Comparison of ENCODE assay signal across 13 cellular contexts in the genomic region with DNA sequence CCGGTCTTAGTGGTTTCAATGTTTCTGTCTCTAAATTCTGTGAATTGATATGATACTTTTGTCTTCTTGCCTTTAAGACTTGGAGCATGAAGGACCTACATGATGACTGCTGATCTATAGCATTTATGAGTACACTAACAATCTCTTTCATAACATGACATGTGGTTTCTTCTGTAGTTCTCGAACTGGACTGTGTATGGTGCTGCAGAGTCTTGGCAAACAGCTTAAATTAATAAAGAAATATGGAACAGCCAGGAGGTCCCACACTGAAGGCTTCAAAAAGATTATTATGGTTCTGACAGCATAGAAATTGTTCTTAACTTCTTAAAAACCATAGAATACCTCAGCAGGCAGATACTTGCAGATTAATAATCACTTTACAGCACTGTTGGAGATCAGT.
DNase-seq lines count a peak whose midpoint lies in the region; ATAC-seq and TF ChIP-seq lines count a peak whose summit lies in the region.
"Had no signal": no experiment of that assay in that cellular context is flagged by ENCODE, and none has a peak within 500 bp of the region (broad histone marks: within the 10 kb centered on the region; RNA-seq: fewer than 3 reads in every experiment).

No MANE protein-coding gene starts in this region.

- H2AFZ ChIP-seq in PC-3 (ENCODE audit: low read length) (no peak overlapping the region), hepatocyte (no peak overlapping the region)

- H3K4me3 ChIP-seq in PC-3 (ENCODE audit: low read length) (no peak overlapping the region), hepatocyte (no peak overlapping the region), HAP-1 (no peak overlapping the region)

- CTCF ChIA-PET in PC-3 (lab: Charles Lee): no interaction called here

- H3K9ac ChIP-seq in PC-3 (ENCODE audit: low read length): no peak overlapping the region
- H3K9ac ChIP-seq: SK-N-SH had no signal

- intact Hi-C loops in PC-3 (cut with micrococcal nuclease): no loop called here

- ATAC-seq in PC-3 (no peak), GM19035 (IDR thresholded peaks at IDR 0.05; ENCODE audit: unreplicated experiment) (no peak)
- ATAC-seq: HCT116, Right ventricle myocardium inferior had no signal

- no peaks in the 10 kb centered on the region for H3K9me2 ChIP-seq in PC-3 (replicated peaks; ENCODE audit: low read length)
- H3K9me2 ChIP-seq in hepatocyte (replicated peaks; ENCODE audit: insufficient read depth): no peaks in the 10 kb centered on the region
- H3K9me2 ChIP-seq: SK-N-SH had no signal

- WGBS in hepatocyte (ENCODE audit: low lambda C conversion rate, missing lambda C conversion rate): 86% methylated on average over 2 of the region's 2 CpGs

- H3K9me3 ChIP-seq in PC-3 (ENCODE audit: low read length): no peaks in the 10 kb centered on the region
- H3K9me3 ChIP-seq in hepatocyte (ENCODE audit: low read depth): no peaks in the 10 kb centered on the region
- H3K9me3 ChIP-seq in HAP-1: no peaks in the 10 kb centered on the region
- H3K9me3 ChIP-seq: SK-N-SH had no signal

- no peak overlapping the region for H3K27ac ChIP-seq in PC-3 (ENCODE audit: low read length)
- H3K27ac ChIP-seq in hepatocyte: no peak overlapping the region

- H3K27me3 ChIP-seq in PC-3 (ENCODE audit: low read length) (peaks cover 39% of the 10 kb centered on the region), hepatocyte (peaks cover 21% of the 10 kb centered on the region), HAP-1 (ENCODE audit: low read depth) (no peaks in the 10 kb centered on the region)

- no TSS peak for BruUV-seq in PC-3 (replicated peaks; lab: Mats Ljungman, UMichigan)

- TF ChIP-seq CTCF in PC-3 (conservative IDR thresholded peaks at IDR 0.05; ENCODE audit: low read depth, low read length) (0 out of 2 replicates have a peak, but pooled peaks have one; percentile 26), hepatocyte (IDR thresholded peaks at IDR 0.05; ENCODE audit: poor library complexity) (peak; percentile 6)

- in situ Hi-C loops in ACHN (cut with HindIII; ENCODE audit: low pct_ligation_motif_present, low pct_unique_long_range_greater_than_20kb, low sequenced_read_pairs): no loop called here
- in situ Hi-C loops in HAP-1 (cut with MboI; ENCODE audit: low sequenced_read_pairs): no loop called here

- H3F3A ChIP-seq in PC-3 (ENCODE audit: low read length, unreplicated experiment): no peaks in the 10 kb centered on the region

- H4K20me1 ChIP-seq in PC-3 (ENCODE audit: low read length): no peaks in the 10 kb centered on the region
- no peaks in the 10 kb centered on the region for H4K20me1 ChIP-seq in hepatocyte (ENCODE audit: insufficient read depth, poor library complexity, severe bottlenecking)

- POLR2A ChIA-PET in PC-3 (lab: Charles Lee; ENCODE audit: unreplicated experiment): no interaction called here

- H3K4me1 ChIP-seq in PC-3 (ENCODE audit: insufficient read depth, low read length) (no peaks in the 10 kb centered on the region), hepatocyte (ENCODE audit: insufficient read depth) (no peaks in the 10 kb centered on the region), HAP-1 (no peaks in the 10 kb centered on the region)

- H3K4me2 ChIP-seq in PC-3 (ENCODE audit: low read length): no peak overlapping the region
- no peak overlapping the region for H3K4me2 ChIP-seq in hepatocyte
- H3K4me2 ChIP-seq: SK-N-SH had no signal

- H3K79me2 ChIP-seq in PC-3 (ENCODE audit: low read length): no peaks in the 10 kb centered on the region
- no peaks in the 10 kb centered on the region for H3K79me2 ChIP-seq in hepatocyte

- H3K36me3 ChIP-seq in PC-3 (ENCODE audit: low read depth, low read length) (no peaks in the 10 kb centered on the region), hepatocyte (replicated peaks; ENCODE audit: insufficient read depth, low read depth) (no peaks in the 10 kb centered on the region), HAP-1 (replicated peaks) (no peaks in the 10 kb centered on the region)

- DNase-seq in ACHN (peak; percentile 24), DMS53 (lab: John Stamatoyannopoulos, UW) (peak; percentile 61), PC-3 (peak; percentile 3), hepatocyte (ENCODE audit: low spot score) (no peak), HAP-1 (ENCODE audit: low spot score in 2 of 2) (no peak), pons (ENCODE audit: low spot score) (no peak)
- DNase-seq: DMS79 treated with DMSO at 0.1 percent for 48 hours, NCI-H1092, NCI-H1694 treated with DMSO at 0.1 percent for 48 hours, SK-N-SH had no signal

Comparison
In these comparisons a context has a peak if more than half of its experiments do, and no peak if none do; other contexts are left out.
1. DNase-seq: peak in ACHN (single experiment), DMS53 (single experiment) and PC-3 (single experiment); none in hepatocyte (single experiment), HAP-1 (0 of 2) and pons (single experiment).